8 cellular contexts compared by ENCODE assay signal in genomic region chr11:115504279-115505158, GRCh38. TPM values are rescaled to one million over a fixed set of nuclear protein-coding genes. Genes with fewer than 3 reads are reported as not detected.
DNase-seq lines count a peak whose midpoint lies in the region; TF ChIP-seq lines count a peak whose summit lies in the region.

Gene CADM1 (minus strand): TSS chr11:115504415.

- H3K9me3 Mint-ChIP-seq in nephron progenitor cell = no peaks in the 10 kb centered on the region

- TF ChIP-seq POLR2A in GM19099 (IDR thresholded peaks at IDR 0.05; ENCODE audit: extremely low read depth, insufficient read length, low read depth) = peak; percentile 67

- DNase-seq in A172 (ENCODE audit: low spot score) (peak; percentile 83), HuH-7.5 (ENCODE audit: low spot score) (peak; percentile 65), RKO (ENCODE audit: low spot score) (peak; percentile 96), foreskin melanocyte (peak; percentile 92), nephron progenitor cell (peak; percentile 99)
- DNase-seq in activated gamma-delta T cell treated with anti-CD3 and anti-CD28 coated beads, Interleukin-2, amount 50 U/mL, for 16 hours (ENCODE audit: low read depth) = peak; percentile 49
- DNase-seq in stimulated activated naive CD4-positive, alpha-beta T cell treated with Interleukin-2 at 50 U/mL for 16 hours (lab: John Stamatoyannopoulos, UW) = peak; percentile 83

- TF ChIP-seq CTCF in nephron progenitor cell (IDR thresholded peaks at IDR 0.05) = peak; percentile 69

- H3K4me1 Mint-ChIP-seq in nephron progenitor cell = peaks cover 15% of the 10 kb centered on the region

- no peaks in the 10 kb centered on the region for H3K36me3 Mint-ChIP-seq in nephron progenitor cell (ENCODE audit: low read depth)

- peak within 1 kb of the TSS; percentile 99 for H3K27ac Mint-ChIP-seq in nephron progenitor cell

- H3K27me3 Mint-ChIP-seq in nephron progenitor cell (ENCODE audit: low read depth, poor library complexity) = peaks cover 6% of the 10 kb centered on the region

- peak within 1 kb of the TSS; percentile 97 for H3K4me3 Mint-ChIP-seq in nephron progenitor cell

RNA-seq across cellular contexts. Expression of gene CADM1, which starts in this region (rescaled TPM):
- total RNA-seq in A172 (2014; rRNA removed; shearing (Covaris generic)) = 6.7 and 14.6 TPM in 2 replicates

Comparison
In these comparisons a context has a peak if more than half of its experiments do, and no peak if none do; other contexts are left out.
1. Peak in every context shown above with its lines: DNase-seq.
2. DNase-seq: peak in every context shown above with its lines; median percentile 99 in nephron progenitor cell; 96 in RKO; 92 in foreskin melanocyte; 83 in A172; 83 in stimulated activated naive CD4-positive, alpha-beta T cell treated with Interleukin-2 at 50 U/mL for 16 hours; 65 in HuH-7.5; 49 in activated gamma-delta T cell treated with anti-CD3 and anti-CD28 coated beads, Interleukin-2, amount 50 U/mL, for 16 hours.